In the genomic region with DNA sequence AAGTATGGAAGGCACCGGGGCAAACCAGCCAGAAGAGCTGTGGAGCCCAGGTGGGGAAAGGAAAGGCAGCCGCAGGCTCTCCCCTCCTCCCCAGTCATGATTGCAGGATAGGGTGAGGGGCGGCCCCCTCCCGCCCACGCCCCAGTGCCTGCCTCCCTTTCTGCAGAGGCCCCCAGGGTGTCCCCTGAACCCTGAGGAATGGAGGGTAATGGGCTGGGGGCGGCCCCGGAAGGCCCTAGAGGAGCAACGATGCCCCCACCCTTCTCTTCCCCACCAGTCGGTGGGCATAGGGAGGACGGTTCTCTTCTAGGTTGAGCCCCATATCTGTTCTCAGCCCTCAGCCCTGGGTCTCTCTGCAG, we compare ENCODE assay signal across 8 cellular contexts. TPM values are rescaled to one million over a fixed set of nuclear protein-coding genes. Genes with fewer than 3 reads are reported as not detected.
DNase-seq lines count a peak whose midpoint lies in the region; ATAC-seq and TF ChIP-seq lines count a peak whose summit lies in the region.
"Not testable (repeated sequence)": the region's sequence is repeated elsewhere in the genome, so short reads cannot be mapped to it uniquely, and the experiment has no call there.

No MANE protein-coding gene starts in this region.

- not testable (repeated sequence) for H4K91ac ChIP-seq in H9 (ENCODE audit: insufficient read length, low read depth, low read length)

- not testable (repeated sequence) for DNase-seq in A673 (ENCODE audit: low spot score); H9; activated CD4-positive, alpha-beta memory T cell treated with anti-CD3 and anti-CD28 coated beads for 36 hours; adrenal gland; endothelial cell (ENCODE audit: low spot score); natural killer cell; spleen

- H3K14ac ChIP-seq in H9 (ENCODE audit: insufficient read depth, low read length): not testable (repeated sequence)

- not testable (repeated sequence) for H3K27me3 Mint-ChIP-seq in H9 (ENCODE audit: low read depth); activated CD4-positive, alpha-beta memory T cell treated with anti-CD3 and anti-CD28 coated beads for 36 hours; endothelial cell (ENCODE audit: unreplicated experiment)
- H3K27me3 Mint-ChIP-seq in natural killer cell (ENCODE audit: low read depth in 2 of 2): peaks cover 8 to 21% of the 10 kb centered on the region in 2 donors

- not testable (repeated sequence) for TF ChIP-seq CTCF in A673 (conservative IDR thresholded peaks at IDR 0.05; ENCODE audit: low read depth, low read length); H9 (conservative IDR thresholded peaks at IDR 0.05); adrenal gland (IDR thresholded peaks at IDR 0.05); endothelial cell (IDR thresholded peaks at IDR 0.05; ENCODE audit: unreplicated experiment); natural killer cell (IDR thresholded peaks at IDR 0.05); spleen (IDR thresholded peaks at IDR 0.05 in 8 of 11, conservative IDR thresholded peaks at IDR 0.05 in 3 of 11)

- not testable (repeated sequence) for H3T11ph ChIP-seq in H9 (ENCODE audit: low read length)

- CTCF ChIA-PET in A673 (lab: Charles Lee); activated CD4-positive, alpha-beta memory T cell treated with anti-CD3 and anti-CD28 coated beads for 36 hours (lab: Charles Lee): not testable (repeated sequence)

- not testable (repeated sequence) for H3K9me3 ChIP-seq in A673 (ENCODE audit: low read depth, low read length, poor library complexity, severe bottlenecking); H9 (ENCODE audit: control insufficient read depth, low read depth, low read length); adrenal gland (replicated peaks in 1 of 3); spleen

- not testable (repeated sequence) for TF ChIP-seq POLR2A in adrenal gland (IDR thresholded peaks at IDR 0.05); spleen (IDR thresholded peaks at IDR 0.05)

- H3K4me1 ChIP-seq in A673 (ENCODE audit: insufficient read depth, low read length, poor library complexity, severe bottlenecking); H9 (ENCODE audit: insufficient read depth, low read length); adrenal gland (replicated peaks in 1 of 2); spleen: not testable (repeated sequence)

- H3K23me2 ChIP-seq in H9 (ENCODE audit: insufficient read length, low read depth, low read length, poor library complexity, severe bottlenecking): not testable (repeated sequence)

- no CpG with 5 or more reads among the region's 10 CpGs for WGBS in H9 (ENCODE audit: extremely low coverage, insufficient read length, low lambda C conversion rate)
- 43 to 74% (median 66%) methylated on average over 8 to 9 of the region's 10 CpGs; no CpG with 5 or more reads in 1 of the 4 donors for WGBS in adrenal gland, 4 donors
- WGBS in spleen, 5 donors: 30 to 70% (median 54%) methylated on average over 2 to 10 of the region's 10 CpGs

- H4K5ac ChIP-seq in H9 (ENCODE audit: insufficient read length, low read depth, low read length): not testable (repeated sequence)

- not testable (repeated sequence) for BruUV-seq in A673 (replicated peaks; lab: Mats Ljungman, UMichigan)

- H3K27ac ChIP-seq in A673 (ENCODE audit: low read depth, low read length, poor library complexity, severe bottlenecking); H9 (ENCODE audit: insufficient read length, low read depth, low read length): not testable (repeated sequence)
- peak overlapping the region in 3 of 5 donors; percentile 51 to 80 (median 54) for H3K27ac ChIP-seq in adrenal gland
- H3K27ac ChIP-seq in spleen: peak overlapping the region in 1 of 8 donors; percentile 67

- H3K27me3 ChIP-seq in A673 (replicated peaks; ENCODE audit: insufficient read depth, low read depth, low read length, poor library complexity); H9 (ENCODE audit: insufficient read depth, low read length); adrenal gland: not testable (repeated sequence)
- peaks cover 0 to 18% (median 0%) of the 10 kb centered on the region in 7 donors for H3K27me3 ChIP-seq in spleen (replicated peaks in 1 of 7)

- not testable (repeated sequence) for H3K56ac ChIP-seq in H9 (ENCODE audit: insufficient read length, low read depth, low read length)

- peaks cover 15 to 24% of the 10 kb centered on the region in 2 experiments for H3K4me1 Mint-ChIP-seq in H9
- H3K4me1 Mint-ChIP-seq in activated CD4-positive, alpha-beta memory T cell treated with anti-CD3 and anti-CD28 coated beads for 36 hours (ENCODE audit: low read depth); natural killer cell: not testable (repeated sequence)
- peaks cover 11% of the 10 kb centered on the region for H3K4me1 Mint-ChIP-seq in endothelial cell (ENCODE audit: unreplicated experiment)

- H3K27ac Mint-ChIP-seq in H9; activated CD4-positive, alpha-beta memory T cell treated with anti-CD3 and anti-CD28 coated beads for 36 hours; endothelial cell (ENCODE audit: unreplicated experiment); natural killer cell: not testable (repeated sequence)

- H3K9ac ChIP-seq in H9 (ENCODE audit: extremely low read depth, insufficient read length, low read length): not testable (repeated sequence)

- not testable (repeated sequence) for H3K79me1 ChIP-seq in H9 (ENCODE audit: insufficient read depth, low read depth, low read length, poor library complexity, severe bottlenecking)

- intact Hi-C loops in A673 (cut with micrococcal nuclease; ENCODE audit: unreplicated experiment); adrenal gland (cut with DNase I); natural killer cell (cut with micrococcal nuclease); spleen (cut with DNase I; ENCODE audit: low total_unique reads): not testable (repeated sequence)
- intact Hi-C loops in activated CD4-positive, alpha-beta memory T cell treated with anti-CD3 and anti-CD28 coated beads for 36 hours (cut with micrococcal nuclease): loop anchor here (5.0 kb wide), 1 partner anchor 40 kb away; no protein-coding TSS in a partner anchor

- not testable (repeated sequence) for H3K23ac ChIP-seq in H9 (ENCODE audit: insufficient read length, low read depth, low read length)

- peak overlapping the region; percentile 77 to 80 for H3K4me3 Mint-ChIP-seq in H9
- H3K4me3 Mint-ChIP-seq in activated CD4-positive, alpha-beta memory T cell treated with anti-CD3 and anti-CD28 coated beads for 36 hours: peak overlapping the region; percentile 37
- H3K4me3 Mint-ChIP-seq in endothelial cell (ENCODE audit: unreplicated experiment): peak overlapping the region; percentile 83
- H3K4me3 Mint-ChIP-seq in natural killer cell: peak overlapping the region; percentile 71

- H2BK12ac ChIP-seq in H9 (ENCODE audit: insufficient read length, low read depth, low read length): not testable (repeated sequence)

- H2AFZ ChIP-seq in H9 (ENCODE audit: low read length): not testable (repeated sequence)

- POLR2A ChIA-PET in A673 (lab: Charles Lee; ENCODE audit: low non-redundant PET); activated CD4-positive, alpha-beta memory T cell treated with anti-CD3 and anti-CD28 coated beads for 36 hours (lab: Charles Lee): not testable (repeated sequence)

- not testable (repeated sequence) for H2BK120ac ChIP-seq in H9 (ENCODE audit: low read depth, low read length, poor library complexity, severe bottlenecking)

- not testable (repeated sequence) for H4K20me1 ChIP-seq in H9 (ENCODE audit: control insufficient read depth, insufficient read depth, insufficient read length)

- not testable (repeated sequence) for H4K8ac ChIP-seq in H9 (replicated peaks; ENCODE audit: insufficient read length, low read depth, low read length)

- peak overlapping the region; percentile 16 for H3K4me2 ChIP-seq in H9 (ENCODE audit: insufficient read depth, insufficient read length, low read length)

- not testable (repeated sequence) for H2BK5ac ChIP-seq in H9 (ENCODE audit: insufficient read length, low read length)

- H3K4me3 ChIP-seq in A673 (ENCODE audit: low read depth, low read length, poor library complexity, severe bottlenecking) (peak overlapping the region; percentile 48), adrenal gland (peak overlapping the region in 2 of 4 donors; percentile 16 to 66), iPS-11a (ENCODE audit: low read depth, low read length) (peak overlapping the region; percentile 33), spleen (peak overlapping the region in 6 of 8 donors; percentile 36 to 80 (median 58))

- H3K79me2 ChIP-seq in H9 (ENCODE audit: insufficient read depth, low read length): not testable (repeated sequence)

- H2BK20ac ChIP-seq in H9 (ENCODE audit: low read depth, low read length, poor library complexity, severe bottlenecking): not testable (repeated sequence)

- H3K36me3 ChIP-seq in A673 (ENCODE audit: insufficient read depth, low read length, poor library complexity, severe bottlenecking); adrenal gland (replicated peaks in 1 of 2); spleen: not testable (repeated sequence)

- not testable (repeated sequence) for ATAC-seq in natural killer cell

- peaks cover 10 to 29% (median 29%) of the 10 kb centered on the region in 3 experiments; a peak in 6 of 7 replicates for H3K36me3 Mint-ChIP-seq in H9 (ENCODE audit: insufficient read depth in 1 of 3, low read depth in 3 of 3)
- not testable (repeated sequence) for H3K36me3 Mint-ChIP-seq in activated CD4-positive, alpha-beta memory T cell treated with anti-CD3 and anti-CD28 coated beads for 36 hours; endothelial cell (ENCODE audit: low read depth, unreplicated experiment); natural killer cell

- not testable (repeated sequence) for H3K4ac ChIP-seq in H9 (ENCODE audit: low read depth, low read length)

- peaks cover 48 to 69% of the 10 kb centered on the region in 2 experiments for H3K9me3 Mint-ChIP-seq in H9
- not testable (repeated sequence) for H3K9me3 Mint-ChIP-seq in activated CD4-positive, alpha-beta memory T cell treated with anti-CD3 and anti-CD28 coated beads for 36 hours; endothelial cell (ENCODE audit: unreplicated experiment); natural killer cell

- H2AK5ac ChIP-seq in H9 (ENCODE audit: insufficient read length, low read length): not testable (repeated sequence)

- not testable (repeated sequence) for H3K18ac ChIP-seq in H9 (ENCODE audit: insufficient read length, low read depth, low read length)

- H2BK15ac ChIP-seq in H9 (ENCODE audit: low read depth, low read length): not testable (repeated sequence)

RNA-seq across cellular contexts. Expression of a gene that starts 1.0 kb away (rescaled TPM):
- total RNA-seq in A673 (2021): 1.8 and 2.3 TPM in 2 replicates
- total RNA-seq in H9 (2021): 18.1 and 18.3 TPM in 2 replicates
- total RNA-seq in activated CD4-positive, alpha-beta memory T cell treated with anti-CD3 and anti-CD28 coated beads for 36 hours: under 1 TPM; 0.24 to 0.31 TPM
- total RNA-seq in adrenal gland: 10 to 100 TPM; 34.9 to 90.3 (median 42.3) TPM
- 10 to 100 TPM; 31.5 to 39.1 (median 34.4) TPM for polyA plus RNA-seq in adrenal gland
- total RNA-seq in endothelial cell (ENCODE audit: unreplicated experiment): 23.6 TPM
- total RNA-seq in natural killer cell: under 1 TPM; 0.08 to 0.27 (median 0.14) TPM
- total RNA-seq in spleen: 1 to 10 TPM; 1.7 to 7.7 (median 4.7) TPM
- polyA plus RNA-seq in spleen: 1 to 10 TPM in 1 of 3 donors, under 1 TPM in 2; 0.50 to 2.5 (median 0.52) TPM
